8 cellular contexts compared by ENCODE assay signal in genomic region chr17:12789075-12789975, GRCh38. TPM values are rescaled to one million over a fixed set of nuclear protein-coding genes. Genes with fewer than 3 reads are reported as not detected.
DNase-seq lines count a peak whose midpoint lies in the region; ATAC-seq and TF ChIP-seq lines count a peak whose summit lies in the region.

Gene ARHGAP44, plus strand, starts transcription at chr17:12789498. Its CDS starts 341 bp downstream, at chr17:12789839.

- no peak within 1 kb of the TSS for H2BK15ac ChIP-seq in neuronal stem cell (ENCODE audit: low read length)

- H3K9me3 Mint-ChIP-seq in activated T-helper 2 cell treated with anti-CD3 and anti-CD28 coated beads, Interferon-gamma antibody, Interleukin-2, Interleukin-4, amounts not matched to agents 10 μg/mL and 5 μg/mL and 100 μg/mL, durations not matched to agents 14 hours and 24 hours and 36 hours = no peaks in the 10 kb centered on the region

- TF ChIP-seq CTCF in 22Rv1 (IDR thresholded peaks at IDR 0.05) (peak; percentile 13; the same call in 1 of the 2 replicates), GM12864 (IDR thresholded peaks at IDR 0.05; ENCODE audit: low read depth, low read length, missing control alignments) (no peak)

- DNase-seq in GM12864 (ENCODE audit: low read depth) = peak; percentile 22
- DNase-seq in NAMALWA (ENCODE audit: low spot score) = peak; percentile 32
- DNase-seq in activated T-helper 2 cell treated with anti-CD3 and anti-CD28 coated beads, Interferon-gamma antibody, Interleukin-2, Interleukin-4, amounts not matched to agents 10 μg/mL and 5 μg/mL and 100 μg/mL, durations not matched to agents 14 hours and 24 hours and 36 hours (ENCODE audit: low spot score) = peak; percentile 12
- DNase-seq in glomerular visceral epithelial cell (ENCODE audit: extremely low spot score) = peak; percentile 47
- DNase-seq in neuronal stem cell (ENCODE audit: low spot score) = peak; percentile 65
- no peak for DNase-seq in NCI-H187 (lab: John Stamatoyannopoulos, UW)

- H3K27ac Mint-ChIP-seq in activated T-helper 2 cell treated with anti-CD3 and anti-CD28 coated beads, Interferon-gamma antibody, Interleukin-2, Interleukin-4, amounts not matched to agents 10 μg/mL and 5 μg/mL and 100 μg/mL, durations not matched to agents 14 hours and 24 hours and 36 hours = no peak within 1 kb of the TSS

- peaks cover 0 to 6% of the 10 kb centered on the region in 2 donors for H3K4me1 ChIP-seq in neuronal stem cell (ENCODE audit: control insufficient read depth in 2 of 2, insufficient read depth in 1 of 2, low read depth in 1 of 2, low read length in 2 of 2)

- H3K9me3 ChIP-seq in neuronal stem cell (replicated peaks in 1 of 2; ENCODE audit: control insufficient read depth in 2 of 2, insufficient read depth in 1 of 2, low read depth in 1 of 2, low read length in 2 of 2) = no peaks in the 10 kb centered on the region

- no peaks in the 10 kb centered on the region for H3K4me1 Mint-ChIP-seq in activated T-helper 2 cell treated with anti-CD3 and anti-CD28 coated beads, Interferon-gamma antibody, Interleukin-2, Interleukin-4, amounts not matched to agents 10 μg/mL and 5 μg/mL and 100 μg/mL, durations not matched to agents 14 hours and 24 hours and 36 hours (ENCODE audit: low read depth)

- peak within 1 kb of the TSS; percentile 66 for H3K4me3 Mint-ChIP-seq in activated T-helper 2 cell treated with anti-CD3 and anti-CD28 coated beads, Interferon-gamma antibody, Interleukin-2, Interleukin-4, amounts not matched to agents 10 μg/mL and 5 μg/mL and 100 μg/mL, durations not matched to agents 14 hours and 24 hours and 36 hours (ENCODE audit: low read depth)

- H3K27me3 ChIP-seq in neuronal stem cell (ENCODE audit: control insufficient read depth in 3 of 3, insufficient read depth in 3 of 3, low read depth in 1 of 3, low read length in 3 of 3) = peaks cover 0 to 26% (median 0%) of the 10 kb centered on the region in 3 experiments

- no peak within 1 kb of the TSS for H2BK5ac ChIP-seq in neuronal stem cell (ENCODE audit: low read length)

- H3K18ac ChIP-seq in neuronal stem cell (ENCODE audit: low read length) = peak within 1 kb of the TSS; percentile 91

- peaks cover 3% of the 10 kb centered on the region for H3K79me1 ChIP-seq in neuronal stem cell (ENCODE audit: low read depth, low read length)

- H3K36me3 Mint-ChIP-seq in activated T-helper 2 cell treated with anti-CD3 and anti-CD28 coated beads, Interferon-gamma antibody, Interleukin-2, Interleukin-4, amounts not matched to agents 10 μg/mL and 5 μg/mL and 100 μg/mL, durations not matched to agents 14 hours and 24 hours and 36 hours (ENCODE audit: low read depth) = no peaks in the 10 kb centered on the region

- H3K27ac ChIP-seq in 22Rv1 (no peak within 1 kb of the TSS), neuronal stem cell (replicated peaks; ENCODE audit: low read length) (peak within 1 kb of the TSS; percentile 53)

- H2AK5ac ChIP-seq in neuronal stem cell (ENCODE audit: low read depth, low read length) = no peak within 1 kb of the TSS

- no CpG with 5 or more reads among the region's 84 CpGs for WGBS in neuronal stem cell (ENCODE audit: extremely low coverage in 2 of 2, insufficient read length in 2 of 2, insufficient replicate concordance in 1 of 2), 2 donors

- H4K8ac ChIP-seq in neuronal stem cell (ENCODE audit: low read depth, low read length) = no peak within 1 kb of the TSS

- H2BK120ac ChIP-seq in neuronal stem cell (ENCODE audit: low read depth, low read length) = no peak within 1 kb of the TSS

- peak within 1 kb of the TSS; percentile 89 for H3K9ac ChIP-seq in neuronal stem cell (ENCODE audit: low read depth, low read length, poor library complexity)

- H2AFZ ChIP-seq in neuronal stem cell (ENCODE audit: low read length) = peak within 1 kb of the TSS; percentile 98

- peak within 1 kb of the TSS; percentile 94 for H3K4me2 ChIP-seq in neuronal stem cell (ENCODE audit: insufficient read depth, low read length, poor library complexity, severe bottlenecking)

- ATAC-seq in HG02610 (IDR thresholded peaks at IDR 0.05; ENCODE audit: unreplicated experiment) = peak; percentile 87

- peak within 1 kb of the TSS; percentile 90 for H3K14ac ChIP-seq in neuronal stem cell (ENCODE audit: low read length)

- peak within 1 kb of the TSS; percentile 94 for H3K4me3 ChIP-seq in GM12864 (ENCODE audit: low read depth, low read length)
- peak within 1 kb of the TSS; percentile 59 to 96 for H3K4me3 ChIP-seq in neuronal stem cell (ENCODE audit: low read length in 2 of 2)

- no peak within 1 kb of the TSS for H3K4ac ChIP-seq in neuronal stem cell (ENCODE audit: low read length)

- H3K36me3 ChIP-seq in neuronal stem cell (replicated peaks in 1 of 2; ENCODE audit: control insufficient read depth in 2 of 2, insufficient read depth in 2 of 2, low read length in 2 of 2) = no peaks in the 10 kb centered on the region

- H2BK12ac ChIP-seq in neuronal stem cell (ENCODE audit: low read length) = no peak within 1 kb of the TSS

- H4K91ac ChIP-seq in neuronal stem cell (ENCODE audit: low read depth, low read length, poor library complexity) = no peak within 1 kb of the TSS

- H3K23ac ChIP-seq in neuronal stem cell (ENCODE audit: low read depth, low read length, poor library complexity) = peak within 1 kb of the TSS; percentile 1

- peaks cover 13% of the 10 kb centered on the region for H3K27me3 Mint-ChIP-seq in activated T-helper 2 cell treated with anti-CD3 and anti-CD28 coated beads, Interferon-gamma antibody, Interleukin-2, Interleukin-4, amounts not matched to agents 10 μg/mL and 5 μg/mL and 100 μg/mL, durations not matched to agents 14 hours and 24 hours and 36 hours (ENCODE audit: low read depth)

- intact Hi-C loops in activated T-helper 2 cell treated with anti-CD3 and anti-CD28 coated beads, Interferon-gamma antibody, Interleukin-2, Interleukin-4, amounts not matched to agents 10 μg/mL and 5 μg/mL and 100 μg/mL, durations not matched to agents 14 hours and 24 hours and 36 hours (cut with micrococcal nuclease) = no loop called here

RNA-seq across cellular contexts. Expression of gene ARHGAP44, which starts in this region (rescaled TPM):
- 0.21 TPM in 2 replicates for total RNA-seq in activated T-helper 2 cell treated with anti-CD3 and anti-CD28 coated beads, Interferon-gamma antibody, Interleukin-2, Interleukin-4, amounts not matched to agents 10 μg/mL and 5 μg/mL and 100 μg/mL, durations not matched to agents 14 hours and 24 hours and 36 hours
- polyA plus RNA-seq in neuronal stem cell (2013, experiment 1 of 2) = 6.8 TPM
- 6.9 TPM for polyA plus RNA-seq in neuronal stem cell (2013, experiment 2 of 2)

Comparison
In these comparisons a context has a peak if more than half of its experiments do, and no peak if none do; other contexts are left out.
1. Peak in DNase-seq in activated T-helper 2 cell treated with anti-CD3 and anti-CD28 coated beads, Interferon-gamma antibody, Interleukin-2, Interleukin-4, amounts not matched to agents 10 μg/mL and 5 μg/mL and 100 μg/mL, durations not matched to agents 14 hours and 24 hours and 36 hours; RNA of the gene not detected or under 1 TPM.
2. DNase-seq: peak in GM12864 (single experiment), NAMALWA (single experiment), glomerular visceral epithelial cell (single experiment) and neuronal stem cell (single experiment); none in NCI-H187 (0 of 2).